Comparison of ENCODE assay signal across 8 cellular contexts in the genomic region with DNA sequence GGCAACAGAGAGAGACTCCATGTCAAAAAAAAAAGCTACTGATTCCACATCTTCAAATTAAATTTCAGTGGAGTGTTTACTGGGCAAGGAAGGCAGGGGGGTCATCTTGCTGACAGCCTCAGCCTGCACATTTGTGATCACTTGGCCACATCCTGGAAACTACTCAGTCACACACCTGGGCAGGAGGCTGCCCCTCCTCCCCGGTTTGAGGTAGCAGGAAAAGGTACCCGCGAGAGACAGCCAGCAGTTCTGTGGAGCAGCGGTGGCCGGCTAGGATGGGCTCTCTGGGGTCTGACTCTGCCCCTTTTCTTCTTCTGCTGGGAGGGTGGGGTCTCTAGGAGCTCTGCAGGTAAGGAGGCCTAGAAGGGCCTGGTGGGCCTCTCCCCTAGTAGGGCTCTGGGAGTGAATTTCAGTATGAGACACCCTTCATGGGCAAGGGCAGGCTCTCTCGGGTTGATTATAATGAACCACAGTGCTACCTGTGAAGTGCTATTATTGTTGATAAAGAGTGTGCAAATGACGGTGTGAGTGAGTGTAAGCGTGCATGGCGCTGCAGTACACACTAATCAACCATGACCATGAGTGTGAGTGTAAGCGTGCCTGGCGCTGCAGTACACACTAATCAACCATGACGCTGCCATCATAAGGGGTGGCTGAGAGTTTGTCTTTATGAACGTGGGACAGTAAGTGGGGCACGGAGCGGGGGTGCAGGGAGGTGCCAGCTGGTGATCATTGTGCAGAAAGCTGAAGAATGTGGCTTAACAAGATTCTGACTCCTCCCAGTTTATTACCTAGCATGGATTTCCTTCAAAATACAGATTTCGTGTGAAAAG. TPM values are rescaled to one million over a fixed set of nuclear protein-coding genes. Genes with fewer than 3 reads are reported as not detected.
DNase-seq lines count a peak whose midpoint lies in the region; ATAC-seq, FAIRE-seq and TF ChIP-seq lines count a peak whose summit lies in the region.
"Not testable (repeated sequence)": the region's sequence is repeated elsewhere in the genome, so short reads cannot be mapped to it uniquely, and the experiment has no call there.

No MANE protein-coding gene starts in this region.

- not testable (repeated sequence) for H3K4me3 ChIP-seq in Peyer's patch

- ATAC-seq in CD4-positive, alpha-beta T cell (ENCODE audit: poor library complexity) = peak; percentile 85
- peak; percentile 30 for ATAC-seq in activated naive CD8-positive, alpha-beta T cell treated with anti-CD3 and anti-CD28 coated beads, Interleukin-2, amount 50 U/mL, for 24 hours
- peak; percentile 61 for ATAC-seq in foreskin keratinocyte

- H3K4me1 ChIP-seq in Peyer's patch, foreskin keratinocyte: not testable (repeated sequence)

- POLR2A ChIA-PET in CD4-positive, alpha-beta T cell (lab: Charles Lee) = interaction anchor here (0.9 to 2.2 kb wide), 3 partner anchors 11 to 72 kb away, joined by 3 to 8 read pairs (median 5); partner anchors contain the start of gene PPP1R2

- peak; percentile 63 for FAIRE-seq in GM12891 (lab: Jason Lieb, UNC)

- peaks cover 35% of the 10 kb centered on the region for H3K4me1 Mint-ChIP-seq in CD4-positive, alpha-beta T cell (ENCODE audit: low read depth)
- peaks cover 23% of the 10 kb centered on the region for H3K4me1 Mint-ChIP-seq in activated naive CD8-positive, alpha-beta T cell treated with anti-CD3 and anti-CD28 coated beads, Interleukin-2, amount 50 U/mL, for 24 hours
- peaks cover 22% of the 10 kb centered on the region for H3K4me1 Mint-ChIP-seq in mesothelial cell of epicardium

- not testable (repeated sequence) for H3K27ac ChIP-seq in CD4-positive, alpha-beta T cell (ENCODE audit: low read depth, low read length); foreskin keratinocyte
- H3K27ac ChIP-seq in Peyer's patch = peak overlapping the region in 1 of 4 donors; percentile 0

- not testable (repeated sequence) for H3K36me3 ChIP-seq in Peyer's patch

- not testable (repeated sequence) for H3K4me3 Mint-ChIP-seq in CD4-positive, alpha-beta T cell; activated naive CD8-positive, alpha-beta T cell treated with anti-CD3 and anti-CD28 coated beads, Interleukin-2, amount 50 U/mL, for 24 hours
- H3K4me3 Mint-ChIP-seq in mesothelial cell of epicardium = peak overlapping the region; percentile 54

- H3K9me3 Mint-ChIP-seq in CD4-positive, alpha-beta T cell; activated naive CD8-positive, alpha-beta T cell treated with anti-CD3 and anti-CD28 coated beads, Interleukin-2, amount 50 U/mL, for 24 hours: not testable (repeated sequence)
- H3K9me3 Mint-ChIP-seq in mesothelial cell of epicardium = peaks cover 17% of the 10 kb centered on the region

- H3K9me3 ChIP-seq in CD4-positive, alpha-beta T cell (ENCODE audit: control insufficient read depth, low read length); Peyer's patch: not testable (repeated sequence)

- intact Hi-C loops in CD4-positive, alpha-beta T cell (cut with DNase I, micrococcal nuclease) = loop anchor here in 1 of 2 experiments (5.0 kb wide), 1 partner anchor 48 kb away; no protein-coding TSS in a partner anchor

- H3K27me3 Mint-ChIP-seq in CD4-positive, alpha-beta T cell; activated naive CD8-positive, alpha-beta T cell treated with anti-CD3 and anti-CD28 coated beads, Interleukin-2, amount 50 U/mL, for 24 hours; mesothelial cell of epicardium (ENCODE audit: low read depth): not testable (repeated sequence)

- peak overlapping the region; percentile 66 for H3K27ac Mint-ChIP-seq in CD4-positive, alpha-beta T cell
- not testable (repeated sequence) for H3K27ac Mint-ChIP-seq in activated naive CD8-positive, alpha-beta T cell treated with anti-CD3 and anti-CD28 coated beads, Interleukin-2, amount 50 U/mL, for 24 hours
- peak overlapping the region; percentile 99 for H3K27ac Mint-ChIP-seq in mesothelial cell of epicardium

- not testable (repeated sequence) for H3K36me3 Mint-ChIP-seq in CD4-positive, alpha-beta T cell (ENCODE audit: low read depth); activated naive CD8-positive, alpha-beta T cell treated with anti-CD3 and anti-CD28 coated beads, Interleukin-2, amount 50 U/mL, for 24 hours (ENCODE audit: low read depth); mesothelial cell of epicardium

- peak in 3 of 10 experiments; percentile 20 to 35 (median 27) for DNase-seq in CD4-positive, alpha-beta T cell
- DNase-seq in GM12891 (ENCODE audit: insufficient read length, low spot score); activated naive CD8-positive, alpha-beta T cell treated with anti-CD3 and anti-CD28 coated beads, Interleukin-2, amount 50 U/mL, for 24 hours; mesothelial cell of epicardium (ENCODE audit: low spot score in 2 of 2, unreplicated experiment in 2 of 2): not testable (repeated sequence)
- DNase-seq in Peyer's patch (peak; percentile 58 to 73 (median 69)), foreskin keratinocyte (peak; percentile 9 to 12)
- DNase-seq in activated CD8-positive, alpha-beta memory T cell treated with anti-CD3 and anti-CD28 coated beads for 24 hours = peak; percentile 54
- DNase-seq in stimulated activated CD8-positive, alpha-beta memory T cell treated with anti-CD3 and anti-CD28 coated beads, Interleukin-4, amount 100 ng/mL, for 48 hours = peak; percentile 42

- CTCF ChIA-PET in CD4-positive, alpha-beta T cell (lab: Charles Lee) = not testable (repeated sequence)

- not testable (repeated sequence) for TF ChIP-seq CTCF in CD4-positive, alpha-beta T cell (IDR thresholded peaks at IDR 0.05); Peyer's patch (IDR thresholded peaks at IDR 0.05); foreskin keratinocyte (conservative IDR thresholded peaks at IDR 0.05); mesothelial cell of epicardium (IDR thresholded peaks at IDR 0.05; ENCODE audit: unreplicated experiment)

- not testable (repeated sequence) for H3K27me3 ChIP-seq in CD4-positive, alpha-beta T cell (ENCODE audit: control insufficient read depth, insufficient read depth, low read length); Peyer's patch; foreskin keratinocyte

- not testable (repeated sequence) for TF ChIP-seq POLR2A in GM12891 (IDR thresholded peaks at IDR 0.05; ENCODE audit: low read depth, low read length); Peyer's patch (IDR thresholded peaks at IDR 0.05)

RNA-seq across cellular contexts. Expression of gene APOD, which starts 31.1 kb away (rescaled TPM):
- total RNA-seq in CD4-positive, alpha-beta T cell = not detected
- 0.86 TPM for polyA plus RNA-seq in GM12891 (2012; ENCODE audit: low read depth, missing spikeins)
- total RNA-seq in Peyer's patch = 10 to 100 TPM; 22.3 to 68.2 (median 35.6) TPM
- not detected in 2 replicates for total RNA-seq in foreskin keratinocyte
- polyA plus RNA-seq in foreskin keratinocyte = 0.17 TPM in 1 of 2 replicates, not detected in the other
- total RNA-seq in mesothelial cell of epicardium = 0.63 to 1.2 TPM (median 0.86 TPM) in 3 replicates

Comparison
In these comparisons a context has a peak if more than half of its experiments do, and no peak if none do; other contexts are left out.
1. ATAC-seq: peak in every context shown above with its lines; median percentile 85 in CD4-positive, alpha-beta T cell; 61 in foreskin keratinocyte; 30 in activated naive CD8-positive, alpha-beta T cell treated with anti-CD3 and anti-CD28 coated beads, Interleukin-2, amount 50 U/mL, for 24 hours.
2. RNA of gene APOD, which starts 31.1 kb away (total RNA-seq): 22.3 to 68.2 TPM in Peyer's patch; 0.63 to 1.2 TPM in mesothelial cell of epicardium, not detected in CD4-positive, alpha-beta T cell and not detected in foreskin keratinocyte; every median in the first group is over 10 times any median in the second.